31 cellular contexts compared by ENCODE assay signal in genomic region chr6:167870321-167870720, GRCh38.
"Had no signal": no experiment of that assay in that cellular context is flagged by ENCODE, and none has a peak within 500 bp of the region (broad histone marks: within the 10 kb centered on the region; RNA-seq: fewer than 3 reads in every experiment).

No MANE protein-coding gene starts in this region.

- H3K4me1 Mint-ChIP-seq: activated CD4-positive, alpha-beta T cell treated with anti-CD3 and anti-CD28 coated beads for 36 hours; activated CD4-positive, alpha-beta T cell treated with anti-CD3 and anti-CD28 coated beads, Interleukin-2, amount 10 ng/mL, durations not matched to agents 7 days and 5 days had no signal

- H3K36me3 ChIP-seq: breast epithelium had no signal

- ATAC-seq: activated CD4-positive, alpha-beta T cell treated with anti-CD3 and anti-CD28 coated beads for 36 hours; activated CD4-positive, CD25-positive, alpha-beta regulatory T cell treated with anti-CD3 and anti-CD28 coated beads, Interleukin-2, amount 50 U/mL, for 24 hours; activated CD8-positive, alpha-beta T cell treated with anti-CD3 and anti-CD28 coated beads, Interleukin-2, amount 10 ng/mL, durations not matched to agents 7 days and 5 days; activated naive CD4-positive, alpha-beta T cell treated with anti-CD3 and anti-CD28 coated beads, Interleukin-2, amount 50 U/mL, for 72 hours; body of pancreas; WTC11 had no signal

- DNase-seq: activated CD4-positive, alpha-beta T cell treated with anti-CD3 and anti-CD28 coated beads for 36 hours; activated CD4-positive, alpha-beta T cell treated with anti-CD3 and anti-CD28 coated beads, Interleukin-2, amount 10 ng/mL, durations not matched to agents 7 days and 5 days; activated CD4-positive, alpha-beta T cell treated with anti-CD3 and anti-CD28 coated beads, Interleukin-2, amount 50 U/mL, for 48 hours; activated CD8-positive, alpha-beta T cell treated with anti-CD3 and anti-CD28 coated beads, Interleukin-2, amount 10 ng/mL, durations not matched to agents 7 days and 5 days; activated gamma-delta T cell; activated naive CD4-positive, alpha-beta T cell treated with Interleukin-2 at 50 U/mL for 16 hours; activated T-cell treated with anti-CD3 and anti-CD28 coated beads, Interleukin-2, amount 50 U/mL, for 24 hours; adrenal gland; Karpas-422; KBM-7; MG63; NCI-H1048; NCI-H1105 treated with DMSO at 0.1 percent for 48 hours; NCI-H1436; NCI-H1694; NCI-H2029; NCI-H345; NCI-H524 treated with DMSO at 0.1 percent for 48 hours; OCI-M1; Right ventricle myocardium superior; SW 1271; T-helper 1 cell; T-helper 2 cell; T-helper 9 cell had no signal

- H3K4me1 ChIP-seq: adrenal gland, body of pancreas, breast epithelium had no signal

- H3K9me3 ChIP-seq: body of pancreas, breast epithelium, MG63 had no signal

- H3K27me3 ChIP-seq: adrenal gland, body of pancreas, breast epithelium, MG63 had no signal

- H3K9me3 Mint-ChIP-seq: activated CD4-positive, alpha-beta T cell treated with anti-CD3 and anti-CD28 coated beads, Interleukin-2, amount 10 ng/mL, durations not matched to agents 7 days and 5 days; activated naive CD4-positive, alpha-beta T cell treated with anti-CD3 and anti-CD28 coated beads, Interleukin-2, amount 50 U/mL, for 72 hours; activated T-cell treated with anti-CD3 and anti-CD28 coated beads, Interleukin-2, amount 50 U/mL, for 24 hours; activated T-helper 2 cell treated with anti-CD3 and anti-CD28 coated beads, Interferon-gamma antibody, Interleukin-2, Interleukin-4, amounts not matched to agents 10 μg/mL and 5 μg/mL and 100 μg/mL, durations not matched to agents 14 hours and 24 hours and 36 hours; IgD-negative memory B cell; WTC11 had no signal

- H3K4me3 Mint-ChIP-seq: activated CD4-positive, alpha-beta T cell treated with anti-CD3 and anti-CD28 coated beads for 36 hours; activated CD4-positive, alpha-beta T cell treated with anti-CD3 and anti-CD28 coated beads, Interleukin-2, amount 10 ng/mL, durations not matched to agents 7 days and 5 days; activated CD8-positive, alpha-beta T cell treated with anti-CD3 and anti-CD28 coated beads, Interleukin-2, amount 10 ng/mL, durations not matched to agents 7 days and 5 days; activated T-cell treated with anti-CD3 and anti-CD28 coated beads, Interleukin-2, amount 50 U/mL, for 24 hours; IgD-negative memory B cell; WTC11 had no signal

- H3K27ac Mint-ChIP-seq: activated CD4-positive, alpha-beta T cell treated with anti-CD3 and anti-CD28 coated beads for 36 hours; activated CD4-positive, alpha-beta T cell treated with anti-CD3 and anti-CD28 coated beads, Interleukin-2, amount 10 ng/mL, durations not matched to agents 7 days and 5 days; activated CD8-positive, alpha-beta T cell treated with anti-CD3 and anti-CD28 coated beads, Interleukin-2, amount 10 ng/mL, durations not matched to agents 7 days and 5 days; activated naive CD4-positive, alpha-beta T cell treated with anti-CD3 and anti-CD28 coated beads, Interleukin-2, amount 50 U/mL, for 72 hours; activated T-cell treated with anti-CD3 and anti-CD28 coated beads, Interleukin-2, amount 50 U/mL, for 24 hours; activated T-helper 2 cell treated with anti-CD3 and anti-CD28 coated beads, Interferon-gamma antibody, Interleukin-2, Interleukin-4, amounts not matched to agents 10 μg/mL and 5 μg/mL and 100 μg/mL, durations not matched to agents 14 hours and 24 hours and 36 hours; IgD-negative memory B cell had no signal

- H3K27me3 Mint-ChIP-seq: IgD-negative memory B cell had no signal

- H3K27ac ChIP-seq: adrenal gland, body of pancreas, breast epithelium had no signal

- H3K4me3 ChIP-seq: adrenal gland, body of pancreas, breast epithelium, MG63 had no signal
